20 cellular contexts compared by ENCODE assay signal in genomic region chr3:126834596-126835471, GRCh38.
DNase-seq lines count a peak whose midpoint lies in the region; ATAC-seq and TF ChIP-seq lines count a peak whose summit lies in the region.
"Had no signal": no experiment of that assay in that cellular context is flagged by ENCODE, and none has a peak within 500 bp of the region (broad histone marks: within the 10 kb centered on the region; RNA-seq: fewer than 3 reads in every experiment).

No MANE protein-coding gene starts in this region.

- DNase-seq in SK-N-SH (no peak), RWPE2 (ENCODE audit: low spot score) (no peak), foreskin keratinocyte (no peak), ureter (ENCODE audit: low spot score) (peak; percentile 10), sciatic nerve (ENCODE audit: low spot score) (no peak), NOMO-1 (lab: John Stamatoyannopoulos, UW; ENCODE audit: unreplicated experiment in 2 of 2) (no peak)
- no peak for DNase-seq in stimulated activated CD8-positive, alpha-beta memory T cell treated with anti-CD3 and anti-CD28 coated beads, Interleukin-4, amount 100 ng/mL, for 48 hours
- DNase-seq: 8988T; activated T-cell treated with anti-CD3 and anti-CD28 coated beads, Interleukin-2, amount 50 U/mL, for 4 hours; CD4-positive, CD25-positive, alpha-beta regulatory T cell; DND-41; NCI-H1417 treated with DMSO at 0.1 percent for 48 hours; NCI-H345; ovary; SJCRH30; tibial artery had no signal

- TF ChIP-seq CTCF in SK-N-SH (IDR thresholded peaks at IDR 0.05): no peak
- no peak for TF ChIP-seq CTCF in RWPE2 (IDR thresholded peaks at IDR 0.05; ENCODE audit: poor library complexity, severe bottlenecking)
- no peak for TF ChIP-seq CTCF in foreskin keratinocyte (conservative IDR thresholded peaks at IDR 0.05)

- H3K27me3 ChIP-seq in SK-N-SH (ENCODE audit: insufficient read depth): no peaks in the 10 kb centered on the region
- no peaks in the 10 kb centered on the region for H3K27me3 ChIP-seq in RWPE2 (ENCODE audit: insufficient read depth, poor library complexity, severe bottlenecking)
- H3K27me3 ChIP-seq in foreskin keratinocyte: no peaks in the 10 kb centered on the region
- H3K27me3 ChIP-seq: brain microvascular endothelial cell, ovary, SJCRH30, tibial artery had no signal

- no peak overlapping the region for H3K9ac ChIP-seq in SK-N-SH

- H3K79me2 ChIP-seq in SK-N-SH (ENCODE audit: insufficient read depth): no peaks in the 10 kb centered on the region

- H3F3A ChIP-seq in SK-N-SH (replicated peaks; ENCODE audit: insufficient read depth): peaks cover 5% of the 10 kb centered on the region

- no peak overlapping the region for H3K4me3 ChIP-seq in SK-N-SH (ENCODE audit: low read depth in 2 of 2, low read length in 1 of 2)
- no peak overlapping the region for H3K4me3 ChIP-seq in RWPE2 (ENCODE audit: severe bottlenecking)
- H3K4me3 ChIP-seq: ovary, SJCRH30, tibial artery had no signal

- no peak for TF ChIP-seq RAD21 in SK-N-SH (IDR thresholded peaks at IDR 0.05; ENCODE audit: low read length)

- CTCF ChIA-PET in SK-N-SH (lab: Yijun Ruan, JAX): interaction anchor here (0.8 to 2.2 kb wide), 5 partner anchors 9 to 82 kb away, joined by 3 to 14 read pairs (median 3); no protein-coding TSS in a partner anchor

- TF ChIP-seq EP300 in SK-N-SH (IDR thresholded peaks at IDR 0.05; ENCODE audit: borderline replicate concordance in 1 of 2, low read depth in 1 of 2, low read length in 1 of 2): no peak

- no peak overlapping the region for H3K4me2 ChIP-seq in SK-N-SH

- H2AFZ ChIP-seq in SK-N-SH (ENCODE audit: low read depth): no peak overlapping the region

- no peaks in the 10 kb centered on the region for H3K9me2 ChIP-seq in SK-N-SH

- POLR2A ChIA-PET in SK-N-SH (lab: Yijun Ruan, JAX): no interaction called here

- peak overlapping the region in 1 of 2 experiments; percentile 43; a peak in 1 of 4 replicates for H3K27ac ChIP-seq in SK-N-SH (ENCODE audit: low read depth in 2 of 2, low read length in 1 of 2)
- H3K27ac ChIP-seq in RWPE2 (ENCODE audit: poor library complexity, severe bottlenecking): peak overlapping the region; percentile 41
- H3K27ac ChIP-seq in foreskin keratinocyte: no peak overlapping the region
- H3K27ac ChIP-seq: brain microvascular endothelial cell, ovary, SJCRH30, tibial artery had no signal

- H4K20me1 ChIP-seq in SK-N-SH (ENCODE audit: insufficient read depth): no peaks in the 10 kb centered on the region

- no peaks in the 10 kb centered on the region for H3K9me3 ChIP-seq in SK-N-SH
- H3K9me3 ChIP-seq in RWPE2 (ENCODE audit: severe bottlenecking): no peaks in the 10 kb centered on the region
- H3K9me3 ChIP-seq: ovary, SJCRH30, tibial artery had no signal

- ATAC-seq in SK-N-SH treated with all-trans-retinoic acid at 6 μM for 48 hours: peak; percentile 64
- peak; percentile 88 for ATAC-seq in RWPE2 (ENCODE audit: low read depth)
- peak; percentile 66 for ATAC-seq in foreskin keratinocyte
- ATAC-seq in sciatic nerve: no peak
- ATAC-seq: activated naive CD4-positive, alpha-beta T cell treated with anti-CD3 and anti-CD28 coated beads, Interleukin-2, amount 50 U/mL, for 72 hours; activated T-cell treated with anti-CD3 and anti-CD28 coated beads, Interleukin-2, amount 50 U/mL, for 4 hours; stimulated activated effector memory CD8-positive, alpha-beta T cell treated with anti-CD3 and anti-CD28 coated beads, Interleukin-12 subunit alpha, Interleukin-12 subunit beta, amount 100 ng/mL, for 72 hours had no signal

- H3K4me1 ChIP-seq in SK-N-SH (ENCODE audit: control insufficient read depth in 1 of 2, insufficient read depth in 2 of 2, low read depth in 1 of 2, low read length in 1 of 2): peaks cover 7 to 11% of the 10 kb centered on the region in 2 experiments; a peak in 3 of 4 replicates
- peaks cover 10% of the 10 kb centered on the region for H3K4me1 ChIP-seq in RWPE2 (ENCODE audit: insufficient read depth, poor library complexity, severe bottlenecking)
- peaks cover 11% of the 10 kb centered on the region for H3K4me1 ChIP-seq in foreskin keratinocyte
- H3K4me1 ChIP-seq: SJCRH30, tibial artery had no signal

- H3K36me3 ChIP-seq in SK-N-SH (replicated peaks in 1 of 2; ENCODE audit: control insufficient read depth in 1 of 2, insufficient read depth in 2 of 2, low read length in 1 of 2) (no peaks in the 10 kb centered on the region), RWPE2 (ENCODE audit: low read depth) (no peaks in the 10 kb centered on the region)
- H3K36me3 ChIP-seq: brain microvascular endothelial cell, ovary, SJCRH30, tibial artery had no signal

- 82% methylated on average over 11 of the region's 13 CpGs for WGBS in SK-N-SH (ENCODE audit: low lambda C conversion rate)

- intact Hi-C loops in sciatic nerve (cut with DNase I): no loop called here

TF ChIP-seq in SK-N-SH treated with all-trans-retinoic acid at 6 μM for 48 hours, 23 proteins besides CTCF, POLR2A, EP300 and RAD21 (continues in another document):
- TF ChIP-seq ARNTL (CRISPR knock-in tag; IDR thresholded peaks at IDR 0.05; ENCODE audit: borderline replicate concordance, low read depth): no peak
- TF ChIP-seq PATZ1 (CRISPR knock-in tag; IDR thresholded peaks at IDR 0.05; ENCODE audit: borderline replicate concordance): no peak
- no peak for TF ChIP-seq RARB (CRISPR knock-in tag; IDR thresholded peaks at IDR 0.05)
- TF ChIP-seq ZNF70 (CRISPR knock-in tag; IDR thresholded peaks at IDR 0.05): no peak
- TF ChIP-seq ESRRG (CRISPR knock-in tag; IDR thresholded peaks at IDR 0.05): no peak

TF ChIP-seq in SK-N-SH, 30 proteins besides CTCF, POLR2A, EP300 and RAD21:
- TF ChIP-seq TCF12 (IDR thresholded peaks at IDR 0.05): no peak
- no peak for TF ChIP-seq NFIC (IDR thresholded peaks at IDR 0.05; ENCODE audit: borderline replicate concordance)
- TF ChIP-seq GATA2 (CRISPR knock-in tag; IDR thresholded peaks at IDR 0.05): no peak
- TF ChIP-seq FOXJ3 (CRISPR knock-in tag; IDR thresholded peaks at IDR 0.05): no peak
- no peak for TF ChIP-seq USF2 (IDR thresholded peaks at IDR 0.05; ENCODE audit: borderline replicate concordance, low read depth, low read length)
- TF ChIP-seq MEF2A (IDR thresholded peaks at IDR 0.05; ENCODE audit: borderline replicate concordance, low read depth): no peak
- TF ChIP-seq IRF3 (IDR thresholded peaks at IDR 0.05; ENCODE audit: low read depth, low read length): no peak
